7 cellular contexts compared by ENCODE assay signal in genomic region chr2:129654331-129654730, GRCh38.
"Had no signal": no experiment of that assay in that cellular context is flagged by ENCODE, and none has a peak within 500 bp of the region (broad histone marks: within the 10 kb centered on the region; RNA-seq: fewer than 3 reads in every experiment).

No MANE protein-coding gene starts in this region.

- H3K4me3 ChIP-seq: GM23338, K562 had no signal

- H3K27ac ChIP-seq: HL-60 had no signal

- DNase-seq: H9, HCEC 1CT, IMR-90, KG1 had no signal

- H2AFZ ChIP-seq: GM23338 had no signal

- H3K27ac Mint-ChIP-seq: GM23338 had no signal

- H3K4me3 Mint-ChIP-seq: GM23338, H9 had no signal

- H3K4me2 ChIP-seq: GM23338 had no signal

- ATAC-seq: GM23338, K562 had no signal
